In genomic region chr19:51372649-51373504, GRCh38 we compare ENCODE assay signal across 1 cellular context.
TF ChIP-seq lines count a peak whose summit lies in the region.

A gene with protein sequence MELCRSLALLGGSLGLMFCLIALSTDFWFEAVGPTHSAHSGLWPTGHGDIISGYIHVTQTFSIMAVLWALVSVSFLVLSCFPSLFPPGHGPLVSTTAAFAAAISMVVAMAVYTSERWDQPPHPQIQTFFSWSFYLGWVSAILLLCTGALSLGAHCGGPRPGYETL (minus strand): TSS chr19:51372654. CDS start chr19:51372535, 119 bp downstream.

TF ChIP-seq in GM12878, 131 proteins besides CTCF, POLR2A, EP300 and RAD21 (continued from another document and continues in another):
- TF ChIP-seq MLLT1 (IDR thresholded peaks at IDR 0.05) (peak; percentile 27; the same call in 1 of the 2 replicates), TCF3 (IDR thresholded peaks at IDR 0.05; ENCODE audit: borderline replicate concordance, insufficient read depth, low read depth, low read length) (no peak), HDAC2 (IDR thresholded peaks at IDR 0.05) (no peak), RB1 (IDR thresholded peaks at IDR 0.05; ENCODE audit: borderline replicate concordance) (no peak), BRCA1 (IDR thresholded peaks at IDR 0.05; ENCODE audit: low read depth, low read length) (no peak), POLR2AphosphoS2 (IDR thresholded peaks at IDR 0.05; ENCODE audit: low read depth, low read length) (no peak), FOXK2 (IDR thresholded peaks at IDR 0.05) (no peak), SKIL (IDR thresholded peaks at IDR 0.05; ENCODE audit: low read depth, poor library complexity, severe bottlenecking) (no peak), RFX5 (IDR thresholded peaks at IDR 0.05; ENCODE audit: low read depth, low read length) (no peak), CEBPB (IDR thresholded peaks at IDR 0.05; ENCODE audit: borderline replicate concordance in 1 of 2, low read depth in 2 of 2, low read length in 2 of 2) (no peak), BCLAF1 (IDR thresholded peaks at IDR 0.05) (no peak), GATAD2B (conservative IDR thresholded peaks at IDR 0.05; ENCODE audit: low read depth) (peak; percentile 47; the same call in 1 of the 2 replicates), BCL11A (IDR thresholded peaks at IDR 0.05; ENCODE audit: low read depth, low read length) (0 out of 2 replicates have a peak, but pooled peaks have one; percentile 23), ATF3 (IDR thresholded peaks at IDR 0.05; ENCODE audit: borderline replicate concordance, extremely low read depth, low read depth, low read length) (no peak), TBL1XR1 (IDR thresholded peaks at IDR 0.05; ENCODE audit: low read depth, low read length) (no peak), HDAC6 (IDR thresholded peaks at IDR 0.05; ENCODE audit: unreplicated experiment) (no peak), JUND (IDR thresholded peaks at IDR 0.05; ENCODE audit: low read depth, low read length) (no peak), NFYA (IDR thresholded peaks at IDR 0.05; ENCODE audit: borderline replicate concordance, low read depth, low read length) (no peak), GABPA (IDR thresholded peaks at IDR 0.05; ENCODE audit: low read depth) (no peak), PRDM15 (CRISPR knock-in tag; IDR thresholded peaks at IDR 0.05) (no peak), EGR1 (IDR thresholded peaks at IDR 0.05; ENCODE audit: borderline replicate concordance in 1 of 2, low read depth in 2 of 2, low read length in 2 of 2) (no peak), HCFC1 (IDR thresholded peaks at IDR 0.05; ENCODE audit: low read length) (no peak), ZBED1 (IDR thresholded peaks at IDR 0.05; ENCODE audit: borderline replicate concordance) (no peak), CREM (IDR thresholded peaks at IDR 0.05; ENCODE audit: low read depth) (peak; percentile 65), RCOR1 (conservative IDR thresholded peaks at IDR 0.05; ENCODE audit: low read depth, low read length) (no peak), ASH2L (IDR thresholded peaks at IDR 0.05; ENCODE audit: borderline replicate concordance, low read depth) (no peak), SREBF1 (IDR thresholded peaks at IDR 0.05; ENCODE audit: low read length) (no peak), BHLHE40 (IDR thresholded peaks at IDR 0.05; ENCODE audit: borderline replicate concordance in 1 of 2, low read depth in 2 of 2, low read length in 1 of 2) (peak; percentile 45 to 47; a peak in 3 of 4 replicates), BACH1 (IDR thresholded peaks at IDR 0.05; ENCODE audit: borderline replicate concordance) (no peak), POLR2AphosphoS5 (IDR thresholded peaks at IDR 0.05; ENCODE audit: low read length) (peak; percentile 32; the same call in 1 of the 2 replicates), PBX3 (IDR thresholded peaks at IDR 0.05; ENCODE audit: insufficient replicate concordance, low read depth, low read length) (no peak), NRF1 (conservative IDR thresholded peaks at IDR 0.05; ENCODE audit: low read depth, low read length) (no peak), E2F4 (IDR thresholded peaks at IDR 0.05; ENCODE audit: low read depth, low read length) (no peak), PAX5 (IDR thresholded peaks at IDR 0.05; ENCODE audit: borderline replicate concordance, low read depth, low read length) (no peak), CREB1 (IDR thresholded peaks at IDR 0.05; ENCODE audit: low read depth) (peak; percentile 41; the same call in 1 of the 2 replicates), SMC3 (IDR thresholded peaks at IDR 0.05; ENCODE audit: borderline replicate concordance, low read length) (no peak)
- TF ChIP-seq, protein P1, sequence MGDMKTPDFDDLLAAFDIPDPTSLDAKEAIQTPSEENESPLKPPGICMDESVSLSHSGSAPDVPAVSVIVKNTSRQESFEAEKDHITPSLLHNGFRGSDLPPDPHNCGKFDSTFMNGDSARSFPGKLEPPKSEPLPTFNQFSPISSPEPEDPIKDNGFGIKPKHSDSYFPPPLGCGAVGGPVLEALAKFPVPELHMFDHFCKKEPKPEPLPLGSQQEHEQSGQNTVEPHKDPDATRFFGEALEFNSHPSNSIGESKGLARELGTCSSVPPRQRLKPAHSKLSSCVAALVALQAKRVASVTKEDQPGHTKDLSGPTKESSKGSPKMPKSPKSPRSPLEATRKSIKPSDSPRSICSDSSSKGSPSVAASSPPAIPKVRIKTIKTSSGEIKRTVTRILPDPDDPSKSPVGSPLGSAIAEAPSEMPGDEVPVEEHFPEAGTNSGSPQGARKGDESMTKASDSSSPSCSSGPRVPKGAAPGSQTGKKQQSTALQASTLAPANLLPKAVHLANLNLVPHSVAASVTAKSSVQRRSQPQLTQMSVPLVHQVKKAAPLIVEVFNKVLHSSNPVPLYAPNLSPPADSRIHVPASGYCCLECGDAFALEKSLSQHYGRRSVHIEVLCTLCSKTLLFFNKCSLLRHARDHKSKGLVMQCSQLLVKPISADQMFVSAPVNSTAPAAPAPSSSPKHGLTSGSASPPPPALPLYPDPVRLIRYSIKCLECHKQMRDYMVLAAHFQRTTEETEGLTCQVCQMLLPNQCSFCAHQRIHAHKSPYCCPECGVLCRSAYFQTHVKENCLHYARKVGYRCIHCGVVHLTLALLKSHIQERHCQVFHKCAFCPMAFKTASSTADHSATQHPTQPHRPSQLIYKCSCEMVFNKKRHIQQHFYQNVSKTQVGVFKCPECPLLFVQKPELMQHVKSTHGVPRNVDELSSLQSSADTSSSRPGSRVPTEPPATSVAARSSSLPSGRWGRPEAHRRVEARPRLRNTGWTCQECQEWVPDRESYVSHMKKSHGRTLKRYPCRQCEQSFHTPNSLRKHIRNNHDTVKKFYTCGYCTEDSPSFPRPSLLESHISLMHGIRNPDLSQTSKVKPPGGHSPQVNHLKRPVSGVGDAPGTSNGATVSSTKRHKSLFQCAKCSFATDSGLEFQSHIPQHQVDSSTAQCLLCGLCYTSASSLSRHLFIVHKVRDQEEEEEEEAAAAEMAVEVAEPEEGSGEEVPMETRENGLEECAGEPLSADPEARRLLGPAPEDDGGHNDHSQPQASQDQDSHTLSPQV (IDR thresholded peaks at IDR 0.05) = no peak
- TF ChIP-seq, protein P2, sequence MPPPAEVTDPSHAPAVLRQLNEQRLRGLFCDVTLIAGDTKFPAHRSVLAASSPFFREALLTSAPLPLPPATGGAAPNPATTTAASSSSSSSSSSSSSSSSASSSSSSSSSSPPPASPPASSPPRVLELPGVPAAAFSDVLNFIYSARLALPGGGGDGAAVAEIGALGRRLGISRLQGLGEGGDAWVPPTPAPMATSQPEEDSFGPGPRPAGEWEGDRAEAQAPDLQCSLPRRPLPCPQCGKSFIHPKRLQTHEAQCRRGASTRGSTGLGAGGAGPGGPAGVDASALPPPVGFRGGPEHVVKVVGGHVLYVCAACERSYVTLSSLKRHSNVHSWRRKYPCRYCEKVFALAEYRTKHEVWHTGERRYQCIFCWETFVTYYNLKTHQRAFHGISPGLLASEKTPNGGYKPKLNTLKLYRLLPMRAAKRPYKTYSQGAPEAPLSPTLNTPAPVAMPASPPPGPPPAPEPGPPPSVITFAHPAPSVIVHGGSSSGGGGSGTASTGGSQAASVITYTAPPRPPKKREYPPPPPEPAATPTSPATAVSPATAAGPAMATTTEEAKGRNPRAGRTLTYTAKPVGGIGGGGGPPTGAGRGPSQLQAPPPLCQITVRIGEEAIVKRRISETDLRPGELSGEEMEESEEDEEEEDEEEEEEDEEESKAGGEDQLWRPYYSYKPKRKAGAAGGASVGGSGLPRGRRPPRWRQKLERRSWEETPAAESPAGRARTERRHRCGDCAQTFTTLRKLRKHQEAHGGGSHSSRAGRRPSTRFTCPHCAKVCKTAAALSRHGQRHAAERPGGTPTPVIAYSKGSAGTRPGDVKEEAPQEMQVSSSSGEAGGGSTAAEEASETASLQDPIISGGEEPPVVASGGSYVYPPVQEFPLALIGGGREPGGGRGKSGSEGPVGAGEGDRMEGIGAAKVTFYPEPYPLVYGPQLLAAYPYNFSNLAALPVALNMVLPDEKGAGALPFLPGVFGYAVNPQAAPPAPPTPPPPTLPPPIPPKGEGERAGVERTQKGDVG (CRISPR knock-in tag; IDR thresholded peaks at IDR 0.05) = no peak
